In genomic region chr7:149562602-149563001, GRCh38 we compare ENCODE assay signal across 30 cellular contexts.
A peak's percentile ranks its signal among the peaks of the same experiment; 100 is the strongest.
DNase-seq lines count a peak whose midpoint lies in the region; ATAC-seq, FAIRE-seq and TF ChIP-seq lines count a peak whose summit lies in the region.
"Had no signal": no experiment of that assay in that cellular context is flagged by ENCODE, and none has a peak within 500 bp of the region (broad histone marks: within the 10 kb centered on the region; RNA-seq: fewer than 3 reads in every experiment).

No MANE protein-coding gene starts in this region.

- TF ChIP-seq CTCF in mammary epithelial cell (conservative IDR thresholded peaks at IDR 0.05 in 1 of 2, IDR thresholded peaks at IDR 0.05 in 1 of 2; ENCODE audit: extremely low read depth in 1 of 2, insufficient read depth in 1 of 2, low read depth in 1 of 2, low read length in 2 of 2): no peak
- TF ChIP-seq CTCF in breast epithelium (IDR thresholded peaks at IDR 0.05): no peak
- no peak for TF ChIP-seq CTCF in bronchial epithelial cell (IDR thresholded peaks at IDR 0.05; ENCODE audit: insufficient read depth, low read length, severe bottlenecking)
- no peak for TF ChIP-seq CTCF in esophagus squamous epithelium (IDR thresholded peaks at IDR 0.05)
- no peak for TF ChIP-seq CTCF in body of pancreas (IDR thresholded peaks at IDR 0.05)
- TF ChIP-seq CTCF in Caco-2 (IDR thresholded peaks at IDR 0.05; ENCODE audit: insufficient read depth in 1 of 2, low read depth in 1 of 2, low read length in 1 of 2, severe bottlenecking in 1 of 2, unreplicated experiment in 1 of 2): no peak

- no peaks in the 10 kb centered on the region for H3K4me1 Mint-ChIP-seq in Caco-2 (ENCODE audit: low read depth, unreplicated experiment)
- H3K4me1 Mint-ChIP-seq: brain had no signal

- no peak overlapping the region for H3K27ac Mint-ChIP-seq in Caco-2 (ENCODE audit: unreplicated experiment)
- H3K27ac Mint-ChIP-seq: activated CD4-positive, alpha-beta T cell treated with anti-CD3 and anti-CD28 coated beads, Interleukin-2, amount 10 ng/mL, durations not matched to agents 7 days and 5 days; activated CD8-positive, alpha-beta memory T cell treated with anti-CD3 and anti-CD28 coated beads, Interleukin-2, amount 10 ng/mL, durations not matched to agents 7 days and 5 days; activated naive CD4-positive, alpha-beta T cell treated with anti-CD3 and anti-CD28 coated beads, Interleukin-2, amount 10 ng/mL, durations not matched to agents 7 days and 5 days; brain had no signal

- no peak overlapping the region for H3K4me3 ChIP-seq in mammary epithelial cell (replicated peaks in 1 of 3; ENCODE audit: insufficient read depth in 1 of 3, low read depth in 2 of 3, low read length in 3 of 3)
- H3K4me3 ChIP-seq in breast epithelium: no peak overlapping the region
- no peak overlapping the region for H3K4me3 ChIP-seq in bronchial epithelial cell (ENCODE audit: low read depth, low read length)
- H3K4me3 ChIP-seq in esophagus squamous epithelium: no peak overlapping the region
- no peak overlapping the region for H3K4me3 ChIP-seq in body of pancreas
- H3K4me3 ChIP-seq in Caco-2 (ENCODE audit: low read depth, low read length): no peak overlapping the region
- H3K4me3 ChIP-seq: coronary artery, hepatocyte, SK-N-MC, stomach, tibial nerve had no signal

- H4K20me1 ChIP-seq in mammary epithelial cell (ENCODE audit: insufficient read depth, low read length): no peaks in the 10 kb centered on the region

- FAIRE-seq in bronchial epithelial cell (lab: Jason Lieb, UNC): no peak
- FAIRE-seq: D721Med, HTR-8/SVneo had no signal

- no peak for TF ChIP-seq POLR2A in breast epithelium (IDR thresholded peaks at IDR 0.05)
- no peak for TF ChIP-seq POLR2A in esophagus squamous epithelium (IDR thresholded peaks at IDR 0.05)
- TF ChIP-seq POLR2A in body of pancreas (IDR thresholded peaks at IDR 0.05): no peak

- H3K27me3 Mint-ChIP-seq in Caco-2 (ENCODE audit: insufficient read depth, unreplicated experiment): no peaks in the 10 kb centered on the region
- H3K27me3 Mint-ChIP-seq: activated CD4-positive, alpha-beta T cell treated with anti-CD3 and anti-CD28 coated beads, Interleukin-2, amount 10 ng/mL, durations not matched to agents 7 days and 5 days; activated CD8-positive, alpha-beta memory T cell treated with anti-CD3 and anti-CD28 coated beads, Interleukin-2, amount 10 ng/mL, durations not matched to agents 7 days and 5 days; activated naive CD4-positive, alpha-beta T cell treated with anti-CD3 and anti-CD28 coated beads, Interleukin-2, amount 10 ng/mL, durations not matched to agents 7 days and 5 days; brain; naive B cell had no signal

- POLR2A ChIA-PET in Caco-2 (lab: Charles Lee): no interaction called here

- H3K36me3 ChIP-seq in mammary epithelial cell (ENCODE audit: insufficient read depth, low read length) (peaks cover 6% of the 10 kb centered on the region), breast epithelium (no peaks in the 10 kb centered on the region), bronchial epithelial cell (ENCODE audit: control insufficient read depth, insufficient read depth, low read length) (peaks cover 3% of the 10 kb centered on the region), esophagus squamous epithelium (peaks cover 0 to 63% (median 0%) of the 10 kb centered on the region in 3 donors), body of pancreas (replicated peaks in 1 of 2; ENCODE audit: insufficient read depth in 1 of 2, low read depth in 2 of 2) (peaks cover 0 to 4% of the 10 kb centered on the region in 2 donors), Caco-2 (ENCODE audit: control insufficient read depth, insufficient read depth, low read length) (no peaks in the 10 kb centered on the region; the same call in none of the 2 replicates)

- no peak overlapping the region for H3K9ac ChIP-seq in mammary epithelial cell (ENCODE audit: insufficient read depth, low read length)

- no peak overlapping the region for H2AFZ ChIP-seq in mammary epithelial cell (ENCODE audit: low read depth, low read length)
- H2AFZ ChIP-seq: hepatocyte had no signal

- no peak overlapping the region for H3K4me3 Mint-ChIP-seq in Caco-2 (ENCODE audit: unreplicated experiment)
- H3K4me3 Mint-ChIP-seq: activated CD4-positive, alpha-beta T cell treated with anti-CD3 and anti-CD28 coated beads, Interleukin-2, amount 10 ng/mL, durations not matched to agents 7 days and 5 days; activated CD8-positive, alpha-beta memory T cell treated with anti-CD3 and anti-CD28 coated beads, Interleukin-2, amount 10 ng/mL, durations not matched to agents 7 days and 5 days; activated naive CD4-positive, alpha-beta T cell treated with anti-CD3 and anti-CD28 coated beads, Interleukin-2, amount 10 ng/mL, durations not matched to agents 7 days and 5 days; brain; naive B cell had no signal

- 53% methylated on average over 4 of the region's 4 CpGs for WGBS in mammary epithelial cell (ENCODE audit: low coverage, missing lambda C conversion rate)
- WGBS in esophagus squamous epithelium, 2 donors: 55 to 68% methylated on average over 4 of the region's 4 CpGs
- 88% methylated on average over 4 of the region's 4 CpGs for WGBS in body of pancreas, 2 donors

- H3K4me1 ChIP-seq in mammary epithelial cell (ENCODE audit: insufficient read depth, low read length) (peaks cover 41% of the 10 kb centered on the region), breast epithelium (no peaks in the 10 kb centered on the region), esophagus squamous epithelium (peaks cover 0 to 4% (median 0%) of the 10 kb centered on the region in 3 donors), body of pancreas (peaks cover 10% of the 10 kb centered on the region), Caco-2 (no peaks in the 10 kb centered on the region)
- H3K4me1 ChIP-seq: tibial nerve had no signal

- H3K4me2 ChIP-seq in mammary epithelial cell (ENCODE audit: insufficient read depth, low read depth, low read length): no peak overlapping the region
- H3K4me2 ChIP-seq: hepatocyte had no signal

- dilution Hi-C loops in mammary epithelial cell (cut with HindIII; ENCODE audit: low sequenced_read_pairs): no loop called here

- no peaks in the 10 kb centered on the region for H3K9me3 Mint-ChIP-seq in Caco-2 (ENCODE audit: unreplicated experiment)

- H3K79me2 ChIP-seq in mammary epithelial cell (ENCODE audit: insufficient read depth, low read length): peaks cover 46% of the 10 kb centered on the region

- H3K36me3 Mint-ChIP-seq in Caco-2 (ENCODE audit: insufficient read depth, unreplicated experiment): peaks cover 19% of the 10 kb centered on the region

- no TSS peak for BruUV-seq in mammary epithelial cell (replicated peaks; lab: Mats Ljungman, UMichigan)
- no TSS peak for BruUV-seq in Caco-2 (replicated peaks; lab: Mats Ljungman, UMichigan)

- CTCF ChIA-PET in mammary epithelial cell (lab: Charles Lee; ENCODE audit: low non-redundant PET) (no interaction called here), Caco-2 (lab: Charles Lee) (no interaction called here)

- intact Hi-C loops in mammary epithelial cell (cut with micrococcal nuclease) (loop anchor here (5.0 kb wide), 1 partner anchor 35 kb away; no protein-coding TSS in a partner anchor), breast epithelium (cut with DNase I; ENCODE audit: low total_unique reads) (no loop called here), esophagus squamous epithelium (cut with DNase I) (no loop called here), body of pancreas (cut with DNase I) (no loop called here), Caco-2 (cut with micrococcal nuclease; ENCODE audit: unreplicated experiment) (no loop called here)

- ATAC-seq in body of pancreas: no peak
- no peak for ATAC-seq in GM18498 (IDR thresholded peaks at IDR 0.05; ENCODE audit: unreplicated experiment)
- ATAC-seq: activated CD8-positive, alpha-beta memory T cell treated with anti-CD3 and anti-CD28 coated beads, Interleukin-2, amount 10 ng/mL, durations not matched to agents 7 days and 5 days had no signal

- H3K27me3 ChIP-seq in mammary epithelial cell (ENCODE audit: insufficient read depth, low read length) (no peaks in the 10 kb centered on the region), breast epithelium (no peaks in the 10 kb centered on the region), bronchial epithelial cell (ENCODE audit: control insufficient read depth, insufficient read depth, low read length) (no peaks in the 10 kb centered on the region), esophagus squamous epithelium (no peaks in the 10 kb centered on the region), body of pancreas (no peaks in the 10 kb centered on the region), Caco-2 (replicated peaks; ENCODE audit: control insufficient read depth, insufficient read depth, low read length) (no peaks in the 10 kb centered on the region)
- H3K27me3 ChIP-seq: hepatocyte, stomach, tibial nerve had no signal

- DNase-seq in mammary epithelial cell (peak; percentile 33), breast epithelium (ENCODE audit: low spot score in 2 of 2) (no peak), bronchial epithelial cell (ENCODE audit: low read depth) (peak; percentile 70), iris pigment epithelial cell (ENCODE audit: low read depth) (peak; percentile 88), esophagus squamous epithelium (lab: John Stamatoyannopoulos, UW) (no peak), body of pancreas (no peak), Caco-2 (no peak)
- DNase-seq: 8988T; activated CD4-positive, alpha-beta T cell treated with anti-CD3 and anti-CD28 coated beads, Interleukin-2, amount 10 ng/mL, durations not matched to agents 7 days and 5 days; activated CD8-positive, alpha-beta memory T cell treated with anti-CD3 and anti-CD28 coated beads, Interleukin-2, amount 10 ng/mL, durations not matched to agents 7 days and 5 days; activated naive CD4-positive, alpha-beta T cell treated with anti-CD3 and anti-CD28 coated beads, Interleukin-2, amount 10 ng/mL, durations not matched to agents 7 days and 5 days; C1 segment of cervical spinal cord; Karpas-422; naive B cell; NCI-H1048; NCI-H1930; NCI-H69; occipital lobe; RPMI8226; stomach; T-helper 2 cell had no signal

- H3K9me3 ChIP-seq in mammary epithelial cell (replicated peaks; ENCODE audit: insufficient read depth, low read length): no peaks in the 10 kb centered on the region
- H3K9me3 ChIP-seq in breast epithelium: no peaks in the 10 kb centered on the region
- no peaks in the 10 kb centered on the region for H3K9me3 ChIP-seq in esophagus squamous epithelium
- H3K9me3 ChIP-seq in body of pancreas: no peaks in the 10 kb centered on the region
- H3K9me3 ChIP-seq in Caco-2: no peaks in the 10 kb centered on the region
- H3K9me3 ChIP-seq: stomach had no signal

- H3K27ac ChIP-seq in mammary epithelial cell (ENCODE audit: insufficient read depth, low read depth, low read length): no peak overlapping the region
- no peak overlapping the region for H3K27ac ChIP-seq in breast epithelium
- H3K27ac ChIP-seq in esophagus squamous epithelium: no peak overlapping the region
- no peak overlapping the region for H3K27ac ChIP-seq in body of pancreas
- H3K27ac ChIP-seq: coronary artery, hepatocyte, SK-N-MC, stomach, tibial nerve, VCaP had no signal

- in situ Hi-C loops in mammary epithelial cell (cut with MboI; ENCODE audit: low sequenced_read_pairs in 2 of 2): no loop called here

Comparison
In these comparisons a context has a peak if more than half of its experiments do, and no peak if none do; other contexts are left out.
1. DNase-seq: peak in mammary epithelial cell (single experiment), bronchial epithelial cell (single experiment) and iris pigment epithelial cell (single experiment); none in breast epithelium (0 of 2), esophagus squamous epithelium (single experiment), body of pancreas (0 of 4) and Caco-2 (0 of 2).